Comparison of ENCODE assay signal across 1 cellular context in the genomic region with DNA sequence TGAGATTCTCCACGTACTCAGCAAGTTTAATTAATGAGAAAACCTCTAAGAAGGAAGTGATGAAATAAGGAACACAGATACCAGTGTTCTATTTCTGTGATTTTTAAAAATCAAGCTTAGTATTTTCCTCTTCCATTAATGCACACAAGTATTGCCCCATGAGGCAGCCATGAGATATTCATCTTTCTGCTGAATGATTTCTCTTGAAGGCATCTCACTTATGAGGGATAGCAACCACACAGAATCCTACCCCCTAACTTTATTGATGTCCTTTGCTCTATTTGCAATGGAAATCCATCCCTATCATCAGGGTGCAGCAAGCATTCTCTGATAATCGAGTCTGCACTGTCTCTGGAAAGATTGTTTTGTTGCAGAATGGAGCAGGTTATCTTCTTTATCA.
TF ChIP-seq lines count a peak whose summit lies in the region.

No MANE protein-coding gene starts in this region.

TF ChIP-seq in GM23338, 12 proteins besides CTCF, POLR2A, EP300 and RAD21 (continued from another document):
- TF ChIP-seq, protein P1, sequence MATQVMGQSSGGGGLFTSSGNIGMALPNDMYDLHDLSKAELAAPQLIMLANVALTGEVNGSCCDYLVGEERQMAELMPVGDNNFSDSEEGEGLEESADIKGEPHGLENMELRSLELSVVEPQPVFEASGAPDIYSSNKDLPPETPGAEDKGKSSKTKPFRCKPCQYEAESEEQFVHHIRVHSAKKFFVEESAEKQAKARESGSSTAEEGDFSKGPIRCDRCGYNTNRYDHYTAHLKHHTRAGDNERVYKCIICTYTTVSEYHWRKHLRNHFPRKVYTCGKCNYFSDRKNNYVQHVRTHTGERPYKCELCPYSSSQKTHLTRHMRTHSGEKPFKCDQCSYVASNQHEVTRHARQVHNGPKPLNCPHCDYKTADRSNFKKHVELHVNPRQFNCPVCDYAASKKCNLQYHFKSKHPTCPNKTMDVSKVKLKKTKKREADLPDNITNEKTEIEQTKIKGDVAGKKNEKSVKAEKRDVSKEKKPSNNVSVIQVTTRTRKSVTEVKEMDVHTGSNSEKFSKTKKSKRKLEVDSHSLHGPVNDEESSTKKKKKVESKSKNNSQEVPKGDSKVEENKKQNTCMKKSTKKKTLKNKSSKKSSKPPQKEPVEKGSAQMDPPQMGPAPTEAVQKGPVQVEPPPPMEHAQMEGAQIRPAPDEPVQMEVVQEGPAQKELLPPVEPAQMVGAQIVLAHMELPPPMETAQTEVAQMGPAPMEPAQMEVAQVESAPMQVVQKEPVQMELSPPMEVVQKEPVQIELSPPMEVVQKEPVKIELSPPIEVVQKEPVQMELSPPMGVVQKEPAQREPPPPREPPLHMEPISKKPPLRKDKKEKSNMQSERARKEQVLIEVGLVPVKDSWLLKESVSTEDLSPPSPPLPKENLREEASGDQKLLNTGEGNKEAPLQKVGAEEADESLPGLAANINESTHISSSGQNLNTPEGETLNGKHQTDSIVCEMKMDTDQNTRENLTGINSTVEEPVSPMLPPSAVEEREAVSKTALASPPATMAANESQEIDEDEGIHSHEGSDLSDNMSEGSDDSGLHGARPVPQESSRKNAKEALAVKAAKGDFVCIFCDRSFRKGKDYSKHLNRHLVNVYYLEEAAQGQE (IDR thresholded peaks at IDR 0.05; ENCODE audit: unreplicated experiment) = no peak
- TF ChIP-seq EZH2 (IDR thresholded peaks at IDR 0.05; ENCODE audit: low read depth, unreplicated experiment) = no peak
